Comparison of ENCODE assay signal across 33 cellular contexts in the genomic region with DNA sequence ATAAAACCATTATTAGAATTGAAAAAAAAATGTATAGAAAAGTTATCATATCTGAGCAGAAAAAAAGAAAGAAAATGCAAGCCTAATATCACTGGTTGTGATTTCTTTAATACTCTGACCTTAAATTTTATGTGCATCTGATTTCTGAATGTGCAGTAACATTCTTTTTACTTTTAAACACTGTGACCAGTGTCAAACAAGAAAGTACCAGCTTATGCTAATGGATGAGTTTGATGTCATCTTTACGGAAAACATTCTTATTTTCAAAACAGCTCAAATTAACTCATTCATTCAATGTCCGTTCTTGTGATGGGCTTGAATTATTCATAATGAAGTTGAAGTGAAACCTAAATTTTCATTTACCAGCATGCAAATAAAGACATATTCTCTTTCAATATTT. TPM values are rescaled to one million over a fixed set of nuclear protein-coding genes. Genes with fewer than 3 reads are reported as not detected.
"Had no signal": no experiment of that assay in that cellular context is flagged by ENCODE, and none has a peak within 500 bp of the region (broad histone marks: within the 10 kb centered on the region; RNA-seq: fewer than 3 reads in every experiment).

A gene with protein sequence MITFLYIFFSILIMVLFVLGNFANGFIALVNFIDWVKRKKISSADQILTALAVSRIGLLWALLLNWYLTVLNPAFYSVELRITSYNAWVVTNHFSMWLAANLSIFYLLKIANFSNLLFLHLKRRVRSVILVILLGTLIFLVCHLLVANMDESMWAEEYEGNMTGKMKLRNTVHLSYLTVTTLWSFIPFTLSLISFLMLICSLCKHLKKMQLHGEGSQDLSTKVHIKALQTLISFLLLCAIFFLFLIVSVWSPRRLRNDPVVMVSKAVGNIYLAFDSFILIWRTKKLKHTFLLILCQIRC (minus strand): TSS at position 101 of the 400 bp plus-strand sequence. CDS start 52 bp downstream, at position 49.

- H3K27ac Mint-ChIP-seq: activated CD4-positive, alpha-beta memory T cell treated with anti-CD3 and anti-CD28 coated beads for 36 hours; activated CD4-positive, alpha-beta T cell treated with anti-CD3 and anti-CD28 coated beads for 36 hours; activated CD4-positive, alpha-beta T cell treated with anti-CD3 and anti-CD28 coated beads, Interleukin-2, amount 10 ng/mL, durations not matched to agents 24 days and 14 days; activated CD8-positive, alpha-beta memory T cell treated with anti-CD3 and anti-CD28 coated beads, Interleukin-2, amount 10 ng/mL, durations not matched to agents 7 days and 5 days; activated CD8-positive, alpha-beta T cell treated with anti-CD3 and anti-CD28 coated beads, Interleukin-2, amount 10 ng/mL, durations not matched to agents 7 days and 5 days; activated naive CD4-positive, alpha-beta T cell treated with anti-CD3 and anti-CD28 coated beads for 36 hours; activated naive CD8-positive, alpha-beta T cell; activated T-helper 1 cell treated with anti-CD3 and anti-CD28 coated beads, Interleukin-12 subunit alpha, Interleukin-12 subunit beta, Interleukin-2, Interleukin-4 antibody, amounts not matched to agents 30 ng/mL and 10 ng/mL and 1 ng/mL, durations not matched to agents 14 hours and 24 hours and 36 hours; activated T-helper 2 cell treated with anti-CD3 and anti-CD28 coated beads, Interferon-gamma antibody, Interleukin-2, Interleukin-4, amounts not matched to agents 10 μg/mL and 5 μg/mL and 100 μg/mL, durations not matched to agents 14 hours and 24 hours and 36 hours; effector memory CD8-positive, alpha-beta T cell; T-cell; T-helper 1 cell treated with Interleukin-12 subunit alpha and Interleukin-12 subunit beta and Interleukin-4 antibody, amounts not matched to agents 30 μg/mL and 1 μg/mL, for 36 hours; T-helper 2 cell treated with Interferon-gamma antibody and Interleukin-4, amounts not matched to agents 5 μg/mL and 100 μg/mL, for 36 hours had no signal

- H3K27me3 ChIP-seq: brain microvascular endothelial cell, esophagus muscularis mucosa, foreskin keratinocyte, gastrocnemius medialis had no signal

- H3K4me1 ChIP-seq: esophagus muscularis mucosa, foreskin keratinocyte, gastrocnemius medialis had no signal

- H3K27me3 Mint-ChIP-seq: activated naive CD8-positive, alpha-beta T cell; T-cell had no signal

- ATAC-seq: activated CD4-positive, alpha-beta T cell treated with anti-CD3 and anti-CD28 coated beads for 36 hours; activated CD8-positive, alpha-beta memory T cell treated with anti-CD3 and anti-CD28 coated beads, Interleukin-2, amount 10 ng/mL, durations not matched to agents 7 days and 5 days; activated CD8-positive, alpha-beta T cell treated with anti-CD3 and anti-CD28 coated beads, Interleukin-2, amount 10 ng/mL, durations not matched to agents 7 days and 5 days; effector memory CD8-positive, alpha-beta T cell; foreskin keratinocyte; gastrocnemius medialis; T-cell had no signal

- H3K4me3 Mint-ChIP-seq: activated CD4-positive, alpha-beta memory T cell treated with anti-CD3 and anti-CD28 coated beads for 36 hours; activated CD4-positive, alpha-beta T cell treated with anti-CD3 and anti-CD28 coated beads for 36 hours; activated CD4-positive, alpha-beta T cell treated with anti-CD3 and anti-CD28 coated beads, Interleukin-2, amount 10 ng/mL, durations not matched to agents 24 days and 14 days; activated CD8-positive, alpha-beta memory T cell treated with anti-CD3 and anti-CD28 coated beads, Interleukin-2, amount 10 ng/mL, durations not matched to agents 7 days and 5 days; activated CD8-positive, alpha-beta T cell treated with anti-CD3 and anti-CD28 coated beads, Interleukin-2, amount 10 ng/mL, durations not matched to agents 7 days and 5 days; activated naive CD4-positive, alpha-beta T cell treated with anti-CD3 and anti-CD28 coated beads for 36 hours; activated naive CD8-positive, alpha-beta T cell; activated T-helper 1 cell treated with anti-CD3 and anti-CD28 coated beads, Interleukin-12 subunit alpha, Interleukin-12 subunit beta, Interleukin-2, Interleukin-4 antibody, amounts not matched to agents 30 ng/mL and 10 ng/mL and 1 ng/mL, durations not matched to agents 14 hours and 24 hours and 36 hours; central memory CD8-positive, alpha-beta T cell; effector memory CD8-positive, alpha-beta T cell; T-cell; T-helper 1 cell treated with Interleukin-12 subunit alpha and Interleukin-12 subunit beta and Interleukin-4 antibody, amounts not matched to agents 30 μg/mL and 1 μg/mL, for 36 hours; T-helper 2 cell treated with Interferon-gamma antibody and Interleukin-4, amounts not matched to agents 5 μg/mL and 100 μg/mL, for 36 hours had no signal

- H3K27ac ChIP-seq: brain microvascular endothelial cell, esophagus muscularis mucosa, foreskin keratinocyte, gastrocnemius medialis, WERI-Rb-1 had no signal

- H3K36me3 ChIP-seq: brain microvascular endothelial cell, gastrocnemius medialis, WERI-Rb-1 had no signal

- H3K4me3 ChIP-seq: esophagus muscularis mucosa, gastrocnemius medialis had no signal

- DNase-seq: activated CD4-positive, alpha-beta memory T cell treated with anti-CD3 and anti-CD28 coated beads for 36 hours; activated CD4-positive, alpha-beta T cell treated with anti-CD3 and anti-CD28 coated beads for 36 hours; activated CD4-positive, alpha-beta T cell treated with anti-CD3 and anti-CD28 coated beads, Interleukin-2, amount 10 ng/mL, durations not matched to agents 24 days and 14 days; activated CD4-positive, CD25-positive, alpha-beta regulatory T cell; activated CD4-positive, CD25-positive, alpha-beta regulatory T cell treated with anti-CD3 and anti-CD28 coated beads, Interleukin-2, amount 50 U/mL, for 72 hours; activated CD8-positive, alpha-beta memory T cell treated with anti-CD3 and anti-CD28 coated beads, Interleukin-2, amount 10 ng/mL, durations not matched to agents 7 days and 5 days; activated CD8-positive, alpha-beta memory T cell treated with anti-CD3 and anti-CD28 coated beads, Interleukin-2, amount 50 U/mL, for 4 hours; activated CD8-positive, alpha-beta T cell treated with anti-CD3 and anti-CD28 coated beads, Interleukin-2, amount 10 ng/mL, durations not matched to agents 7 days and 5 days; activated effector memory CD4-positive, alpha-beta T cell treated with anti-CD3 and anti-CD28 coated beads, Interleukin-2, amount 50 U/mL, for 16 hours; activated naive CD4-positive, alpha-beta T cell treated with anti-CD3 and anti-CD28 coated beads for 36 hours; activated T-cell treated with anti-CD3 and anti-CD28 coated beads, Interleukin-2, amount 50 U/mL, for 1 hour; activated T-cell treated with anti-CD3 and anti-CD28 coated beads, Interleukin-2, amount 50 U/mL, for 48 hours; amniotic stem cell; anterior cingulate cortex; brain microvascular endothelial cell; cortex of kidney; dermis blood vessel endothelial cell; effector CD4-positive, alpha-beta T cell; effector memory CD8-positive, alpha-beta T cell; erythroblast; foreskin keratinocyte; gastrocnemius medialis; SW 1271; T-cell; T1000; WERI-Rb-1 had no signal

- H3K9me3 Mint-ChIP-seq: effector memory CD8-positive, alpha-beta T cell had no signal

- H3K9me3 ChIP-seq: gastrocnemius medialis had no signal

RNA-seq across cellular contexts. Expression of the gene that starts here (rescaled TPM):
- total RNA-seq: activated CD4-positive, alpha-beta memory T cell treated with anti-CD3 and anti-CD28 coated beads for 36 hours had no signal
